In the genomic region with DNA sequence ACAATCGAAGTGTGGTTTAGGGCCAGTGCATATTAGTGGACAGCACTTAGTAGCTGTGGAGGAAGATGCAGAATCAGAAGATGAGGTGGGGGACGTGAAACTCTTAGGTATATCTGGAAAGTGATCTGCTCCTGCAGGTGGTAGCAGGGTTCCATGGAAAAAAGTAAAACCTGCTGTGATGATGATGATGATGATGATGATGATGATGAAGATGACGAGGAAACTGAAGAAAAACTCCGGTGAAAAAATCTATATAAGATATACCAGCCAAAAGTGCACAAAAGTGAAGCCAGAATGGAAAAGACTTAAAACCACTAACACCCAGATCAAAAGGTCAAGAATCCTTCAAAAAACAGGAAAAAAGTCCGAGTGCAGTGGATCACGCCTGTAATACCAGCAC, we compare ENCODE assay signal across 40 cellular contexts. TPM values are rescaled to one million over a fixed set of nuclear protein-coding genes. Genes with fewer than 3 reads are reported as not detected.
"Had no signal": no experiment of that assay in that cellular context is flagged by ENCODE, and none has a peak within 500 bp of the region (broad histone marks: within the 10 kb centered on the region; RNA-seq: fewer than 3 reads in every experiment).

No MANE protein-coding gene starts in this region.

- H3K27ac ChIP-seq: adrenal gland, ascending aorta, body of pancreas, brain microvascular endothelial cell, breast epithelium, cardiac muscle cell had no signal

- H3K9me3 ChIP-seq: adrenal gland, ascending aorta, body of pancreas, breast epithelium had no signal

- H3K4me3 Mint-ChIP-seq: activated naive CD4-positive, alpha-beta T cell treated with anti-CD3 and anti-CD28 coated beads for 36 hours; activated naive CD4-positive, alpha-beta T cell treated with anti-CD3 and anti-CD28 coated beads, Interleukin-2, amount 10 ng/mL, durations not matched to agents 7 days and 5 days; activated naive CD4-positive, alpha-beta T cell treated with anti-CD3 and anti-CD28 coated beads, Interleukin-2, amount 50 U/mL, for 24 hours; activated naive CD8-positive, alpha-beta T cell; activated naive CD8-positive, alpha-beta T cell treated with anti-CD3 and anti-CD28 coated beads for 36 hours; activated naive CD8-positive, alpha-beta T cell treated with anti-CD3 and anti-CD28 coated beads, Interleukin-2, amount 10 ng/mL, durations not matched to agents 7 days and 5 days; activated naive CD8-positive, alpha-beta T cell treated with anti-CD3 and anti-CD28 coated beads, Interleukin-2, amount 50 U/mL, for 24 hours; activated T-cell treated with anti-CD3 and anti-CD28 coated beads, Interleukin-2, amount 50 U/mL, for 24 hours; activated T-cell treated with anti-CD3 and anti-CD28 coated beads, Interleukin-2, amount 50 U/mL, for 4 hours; activated T-cell treated with anti-CD3 and anti-CD28 coated beads, Interleukin-2, amount 50 U/mL, for 72 hours; activated T-helper 1 cell treated with anti-CD3 and anti-CD28 coated beads, Interleukin-12 subunit alpha, Interleukin-12 subunit beta, Interleukin-2, Interleukin-4 antibody, amounts not matched to agents 30 ng/mL and 10 ng/mL and 1 ng/mL, durations not matched to agents 14 hours and 24 hours and 36 hours; activated T-helper 17 cell treated with anti-CD3 and anti-CD28 coated beads, Interleukin-2, amount 50 U/mL, for 72 hours; brain; central memory CD8-positive, alpha-beta T cell had no signal

- H3K4me1 ChIP-seq: adrenal gland, ascending aorta, body of pancreas, breast epithelium had no signal

- H3K27me3 ChIP-seq: adrenal gland, ascending aorta, body of pancreas, brain microvascular endothelial cell, breast epithelium, cardiac muscle cell had no signal

- H3K27ac Mint-ChIP-seq: activated naive CD4-positive, alpha-beta T cell treated with anti-CD3 and anti-CD28 coated beads for 36 hours; activated naive CD4-positive, alpha-beta T cell treated with anti-CD3 and anti-CD28 coated beads, Interleukin-2, amount 10 ng/mL, durations not matched to agents 7 days and 5 days; activated naive CD4-positive, alpha-beta T cell treated with anti-CD3 and anti-CD28 coated beads, Interleukin-2, amount 50 U/mL, for 24 hours; activated naive CD4-positive, alpha-beta T cell treated with anti-CD3 and anti-CD28 coated beads, Interleukin-2, amount 50 U/mL, for 72 hours; activated naive CD8-positive, alpha-beta T cell; activated naive CD8-positive, alpha-beta T cell treated with anti-CD3 and anti-CD28 coated beads for 36 hours; activated naive CD8-positive, alpha-beta T cell treated with anti-CD3 and anti-CD28 coated beads, Interleukin-2, amount 10 ng/mL, durations not matched to agents 7 days and 5 days; activated naive CD8-positive, alpha-beta T cell treated with anti-CD3 and anti-CD28 coated beads, Interleukin-2, amount 50 U/mL, for 24 hours; activated T-cell treated with anti-CD3 and anti-CD28 coated beads, Interleukin-2, amount 50 U/mL, for 24 hours; activated T-cell treated with anti-CD3 and anti-CD28 coated beads, Interleukin-2, amount 50 U/mL, for 72 hours; activated T-helper 1 cell treated with anti-CD3 and anti-CD28 coated beads, Interleukin-12 subunit alpha, Interleukin-12 subunit beta, Interleukin-2, Interleukin-4 antibody, amounts not matched to agents 30 ng/mL and 10 ng/mL and 1 ng/mL, durations not matched to agents 14 hours and 24 hours and 36 hours; activated T-helper 17 cell treated with anti-CD3 and anti-CD28 coated beads, Interleukin-2, amount 50 U/mL, for 72 hours; activated T-helper 2 cell treated with anti-CD3 and anti-CD28 coated beads, Interferon-gamma antibody, Interleukin-2, Interleukin-4, amounts not matched to agents 10 μg/mL and 5 μg/mL and 100 μg/mL, durations not matched to agents 14 hours and 24 hours and 36 hours had no signal

- FAIRE-seq: astrocyte, bronchial epithelial cell had no signal

- H3K4me3 ChIP-seq: adrenal gland, ascending aorta, body of pancreas, breast epithelium, cardiac muscle cell had no signal

- H3K4me1 Mint-ChIP-seq: activated naive CD4-positive, alpha-beta T cell treated with anti-CD3 and anti-CD28 coated beads, Interleukin-2, amount 10 ng/mL, durations not matched to agents 7 days and 5 days; activated naive CD4-positive, alpha-beta T cell treated with anti-CD3 and anti-CD28 coated beads, Interleukin-2, amount 50 U/mL, for 24 hours; activated naive CD8-positive, alpha-beta T cell treated with anti-CD3 and anti-CD28 coated beads for 36 hours; activated naive CD8-positive, alpha-beta T cell treated with anti-CD3 and anti-CD28 coated beads, Interleukin-2, amount 10 ng/mL, durations not matched to agents 7 days and 5 days; activated naive CD8-positive, alpha-beta T cell treated with anti-CD3 and anti-CD28 coated beads, Interleukin-2, amount 50 U/mL, for 24 hours; activated T-helper 17 cell treated with anti-CD3 and anti-CD28 coated beads, Interleukin-2, amount 50 U/mL, for 72 hours; brain; central memory CD8-positive, alpha-beta T cell had no signal

- ATAC-seq: activated naive CD4-positive, alpha-beta T cell treated with anti-CD3 and anti-CD28 coated beads, Interleukin-2, amount 50 U/mL, for 72 hours; activated naive CD8-positive, alpha-beta T cell treated with anti-CD3 and anti-CD28 coated beads, Interleukin-2, amount 50 U/mL, for 24 hours; activated T-cell treated with anti-CD3 and anti-CD28 coated beads, Interleukin-2, amount 50 U/mL, for 4 hours; activated T-cell treated with anti-CD3 and anti-CD28 coated beads, Interleukin-2, amount 50 U/mL, for 72 hours; activated T-helper 17 cell treated with anti-CD3 and anti-CD28 coated beads, Interleukin-2, amount 50 U/mL, for 72 hours; body of pancreas had no signal

- H3K9me3 Mint-ChIP-seq: activated naive CD4-positive, alpha-beta T cell treated with anti-CD3 and anti-CD28 coated beads for 36 hours; activated naive CD4-positive, alpha-beta T cell treated with anti-CD3 and anti-CD28 coated beads, Interleukin-2, amount 10 ng/mL, durations not matched to agents 7 days and 5 days; activated naive CD4-positive, alpha-beta T cell treated with anti-CD3 and anti-CD28 coated beads, Interleukin-2, amount 50 U/mL, for 24 hours; activated naive CD4-positive, alpha-beta T cell treated with anti-CD3 and anti-CD28 coated beads, Interleukin-2, amount 50 U/mL, for 72 hours; activated naive CD8-positive, alpha-beta T cell treated with anti-CD3 and anti-CD28 coated beads for 36 hours; activated naive CD8-positive, alpha-beta T cell treated with anti-CD3 and anti-CD28 coated beads, Interleukin-2, amount 10 ng/mL, durations not matched to agents 7 days and 5 days; activated naive CD8-positive, alpha-beta T cell treated with anti-CD3 and anti-CD28 coated beads, Interleukin-2, amount 50 U/mL, for 24 hours; activated T-cell treated with anti-CD3 and anti-CD28 coated beads, Interleukin-2, amount 50 U/mL, for 24 hours; activated T-cell treated with anti-CD3 and anti-CD28 coated beads, Interleukin-2, amount 50 U/mL, for 4 hours; activated T-cell treated with anti-CD3 and anti-CD28 coated beads, Interleukin-2, amount 50 U/mL, for 72 hours; activated T-helper 1 cell treated with anti-CD3 and anti-CD28 coated beads, Interleukin-12 subunit alpha, Interleukin-12 subunit beta, Interleukin-2, Interleukin-4 antibody, amounts not matched to agents 30 ng/mL and 10 ng/mL and 1 ng/mL, durations not matched to agents 14 hours and 24 hours and 36 hours; activated T-helper 17 cell treated with anti-CD3 and anti-CD28 coated beads, Interleukin-2, amount 50 U/mL, for 72 hours; activated T-helper 2 cell treated with anti-CD3 and anti-CD28 coated beads, Interferon-gamma antibody, Interleukin-2, Interleukin-4, amounts not matched to agents 10 μg/mL and 5 μg/mL and 100 μg/mL, durations not matched to agents 14 hours and 24 hours and 36 hours; central memory CD8-positive, alpha-beta T cell had no signal

- DNase-seq: activated effector memory CD4-positive, alpha-beta T cell treated with anti-CD3 and anti-CD28 coated beads, Interleukin-2, amount 50 U/mL, for 16 hours; activated effector memory CD4-positive, alpha-beta T cell treated with Interleukin-2 at 50 U/mL for 16 hours; activated gamma-delta T cell; activated gamma-delta T cell treated with Interleukin-2 at 50 U/mL for 16 hours; activated naive CD4-positive, alpha-beta T cell; activated naive CD4-positive, alpha-beta T cell treated with anti-CD3 and anti-CD28 coated beads for 36 hours; activated naive CD4-positive, alpha-beta T cell treated with anti-CD3 and anti-CD28 coated beads, Interleukin-2, amount 10 ng/mL, durations not matched to agents 7 days and 5 days; activated naive CD4-positive, alpha-beta T cell treated with anti-CD3 and anti-CD28 coated beads, Interleukin-2, amount 50 U/mL, for 16 hours; activated naive CD4-positive, alpha-beta T cell treated with Interleukin-2 at 50 U/mL for 16 hours; activated naive CD8-positive, alpha-beta T cell treated with anti-CD3 and anti-CD28 coated beads for 36 hours; activated naive CD8-positive, alpha-beta T cell treated with anti-CD3 and anti-CD28 coated beads, Interleukin-2, amount 10 ng/mL, durations not matched to agents 7 days and 5 days; activated naive CD8-positive, alpha-beta T cell treated with anti-CD3 and anti-CD28 coated beads, Interleukin-2, amount 50 U/mL, for 24 hours; activated T-cell treated with anti-CD3 and anti-CD28 coated beads, Interleukin-2, amount 50 U/mL, for 1 hour; activated T-cell treated with anti-CD3 and anti-CD28 coated beads, Interleukin-2, amount 50 U/mL, for 24 hours; activated T-cell treated with anti-CD3 and anti-CD28 coated beads, Interleukin-2, amount 50 U/mL, for 4 hours; activated T-cell treated with anti-CD3 and anti-CD28 coated beads, Interleukin-2, amount 50 U/mL, for 48 hours; activated T-cell treated with anti-CD3 and anti-CD28 coated beads, Interleukin-2, amount 50 U/mL, for 72 hours; adrenal gland; amniotic stem cell; amygdala; anterior cingulate cortex; aorta; body of pancreas; brain microvascular endothelial cell; caudate nucleus; central memory CD4-positive, alpha-beta T cell; cerebellar nuclear complex had no signal

- H3K36me3 Mint-ChIP-seq: activated naive CD4-positive, alpha-beta T cell treated with anti-CD3 and anti-CD28 coated beads, Interleukin-2, amount 10 ng/mL, durations not matched to agents 7 days and 5 days; activated naive CD4-positive, alpha-beta T cell treated with anti-CD3 and anti-CD28 coated beads, Interleukin-2, amount 50 U/mL, for 24 hours; activated naive CD4-positive, alpha-beta T cell treated with anti-CD3 and anti-CD28 coated beads, Interleukin-2, amount 50 U/mL, for 72 hours; activated naive CD8-positive, alpha-beta T cell; activated naive CD8-positive, alpha-beta T cell treated with anti-CD3 and anti-CD28 coated beads for 36 hours; activated naive CD8-positive, alpha-beta T cell treated with anti-CD3 and anti-CD28 coated beads, Interleukin-2, amount 10 ng/mL, durations not matched to agents 7 days and 5 days; brain had no signal

- H3K36me3 ChIP-seq: adrenal gland, ascending aorta, brain microvascular endothelial cell, breast epithelium, cardiac muscle cell had no signal

RNA-seq across cellular contexts. Expression of a gene that starts 40.0 kb away (rescaled TPM):
- total RNA-seq: ascending aorta had no signal
